Comparison of ENCODE assay signal across 8 cellular contexts in genomic region chr22:41380993-41381328, GRCh38. TPM values are rescaled to one million over a fixed set of nuclear protein-coding genes. Genes with fewer than 3 reads are reported as not detected.
DNase-seq lines count a peak whose midpoint lies in the region; ATAC-seq, FAIRE-seq and TF ChIP-seq lines count a peak whose summit lies in the region.

No MANE protein-coding gene starts in this region.

- TF ChIP-seq CTCF in PC-9 (conservative IDR thresholded peaks at IDR 0.05) = no peak
- no peak for TF ChIP-seq CTCF in H1 (IDR thresholded peaks at IDR 0.05; ENCODE audit: control extremely low read depth in 1 of 3, insufficient read depth in 1 of 3, low read depth in 1 of 3, low read length in 3 of 3)

- H4K20me1 ChIP-seq in PC-9 (ENCODE audit: insufficient read depth) (no peaks in the 10 kb centered on the region), H1 (replicated peaks in 1 of 2; ENCODE audit: control insufficient read depth in 1 of 2, insufficient read depth in 2 of 2, low read length in 2 of 2) (peaks cover 0 to 3% of the 10 kb centered on the region in 2 experiments)

- H3K4me3 ChIP-seq in PC-9 (peak overlapping the region; percentile 85), H1 (ENCODE audit: extremely low read depth in 1 of 4, insufficient read depth in 2 of 4, low read depth in 3 of 4, low read length in 4 of 4) (peak overlapping the region; percentile 51 to 79 (median 58)), muscle layer of colon (ENCODE audit: low read depth in 1 of 2, low read length in 2 of 2) (peak overlapping the region; percentile 44 to 63)

- H3K23ac ChIP-seq in H1 (ENCODE audit: insufficient read length) = no peak overlapping the region

- no peaks in the 10 kb centered on the region; the same call in 1 of the 2 replicates for H3K79me1 ChIP-seq in H1 (ENCODE audit: low read depth, low read length)

- peaks cover 16% of the 10 kb centered on the region for H3F3A ChIP-seq in PC-9 (ENCODE audit: insufficient read depth, low read depth)

- H2BK120ac ChIP-seq in H1 (replicated peaks; ENCODE audit: low read depth, low read length) = peak overlapping the region; percentile 11

- peak overlapping the region; percentile 27 for H4K91ac ChIP-seq in H1 (replicated peaks; ENCODE audit: insufficient read length, low read length)

- H3K9me3 ChIP-seq in PC-9 (ENCODE audit: insufficient read depth, low read depth) (no peaks in the 10 kb centered on the region), H1 (ENCODE audit: insufficient read depth in 2 of 2, low read depth in 1 of 2, low read length in 1 of 2) (no peaks in the 10 kb centered on the region), muscle layer of colon (ENCODE audit: low read length) (no peaks in the 10 kb centered on the region)

- H3K18ac ChIP-seq in H1 (ENCODE audit: extremely low read depth, low read length) = peak overlapping the region; percentile 89

- no peak overlapping the region for H3K56ac ChIP-seq in H1 (replicated peaks; ENCODE audit: insufficient read length, low read depth, low read length)

- peak overlapping the region; percentile 90 for H2BK5ac ChIP-seq in H1 (ENCODE audit: low read depth, low read length)

- TF ChIP-seq POLR2A in H1 (IDR thresholded peaks at IDR 0.05; ENCODE audit: control extremely low read depth in 1 of 2, low read depth in 2 of 2, low read length in 2 of 2) = peak; percentile 75

- H3K4me2 ChIP-seq in PC-9 (peak overlapping the region; percentile 89), H1 (ENCODE audit: insufficient read depth in 1 of 2, low read depth in 2 of 2, low read length in 2 of 2) (peak overlapping the region; percentile 92 to 98)

- 10% methylated on average over 15 of the region's 22 CpGs; no CpG with 5 or more reads in 1 of the 2 experiments for WGBS in H1 (ENCODE audit: extremely low coverage in 1 of 2, insufficient coverage in 1 of 2, insufficient read length in 1 of 2, insufficient replicate concordance in 2 of 2, low coverage in 1 of 2, low lambda C conversion rate in 2 of 2, missing lambda C conversion rate in 1 of 2), 2 experiments

- peak overlapping the region; percentile 98; the same call in 1 of the 2 replicates for H4K8ac ChIP-seq in H1 (ENCODE audit: extremely low read depth, insufficient read depth, low read length)

- CTCF ChIA-PET in PC-9 (lab: Charles Lee) (interaction anchor here (0.6 to 2.2 kb wide), 6 partner anchors 9 to 311 kb away, joined by 3 to 10 read pairs (median 4); no protein-coding TSS in a partner anchor), H1 (lab: Charles Lee; ENCODE audit: partially characterized antibody) (interaction anchor here (0.6 to 1.7 kb wide), 2 partner anchors 61 to 137 kb away, joined by 3 to 6 read pairs; no protein-coding TSS in a partner anchor)

- TF ChIP-seq RAD21 in H1 (IDR thresholded peaks at IDR 0.05 in 1 of 2, conservative IDR thresholded peaks at IDR 0.05 in 1 of 2; ENCODE audit: low read depth in 2 of 2, low read length in 2 of 2) = no peak

- H3K36me3 ChIP-seq in PC-9 (ENCODE audit: low read depth) (no peaks in the 10 kb centered on the region), H1 (ENCODE audit: control insufficient read depth in 2 of 4, insufficient read depth in 4 of 4, low read length in 3 of 4) (no peaks in the 10 kb centered on the region), muscle layer of colon (ENCODE audit: insufficient read depth, low read length) (no peaks in the 10 kb centered on the region)

- peak overlapping the region; percentile 41; the same call in 1 of the 2 replicates for H2AK5ac ChIP-seq in H1 (ENCODE audit: low read depth, low read length)

- peak overlapping the region; percentile 94; the same call in 1 of the 2 replicates for H2BK12ac ChIP-seq in H1 (ENCODE audit: low read depth, low read length)

- H3K27me3 ChIP-seq in PC-9 (ENCODE audit: insufficient read depth, low read depth) (no peaks in the 10 kb centered on the region), H1 (replicated peaks in 1 of 4; ENCODE audit: control insufficient read depth in 3 of 4, extremely low read depth in 1 of 4, insufficient read depth in 3 of 4, low read length in 3 of 4) (no peaks in the 10 kb centered on the region; a peak in 1 of 7 replicates), muscle layer of colon (ENCODE audit: control insufficient read depth in 1 of 2, insufficient read depth in 2 of 2, low read length in 2 of 2) (no peaks in the 10 kb centered on the region)

- no peak for FAIRE-seq in H1 (lab: Jason Lieb, UNC)

- H3K27ac ChIP-seq in PC-9 = peak overlapping the region; percentile 96
- H3K27ac ChIP-seq in H1 (ENCODE audit: low read depth, low read length) = peak overlapping the region; percentile 96
- H3K27ac ChIP-seq in muscle layer of colon (ENCODE audit: low read depth, low read length) = peak overlapping the region; percentile 98

- no TSS peak for BruUV-seq in PC-9 (replicated peaks; lab: Mats Ljungman, UMichigan)

- H2AFZ ChIP-seq in PC-9 (peak overlapping the region; percentile 77), H1 (ENCODE audit: low read length) (no peak overlapping the region)

- ATAC-seq in GM18498 (IDR thresholded peaks at IDR 0.05; ENCODE audit: unreplicated experiment) (peak; percentile 19), HG02943 (IDR thresholded peaks at IDR 0.05; ENCODE audit: low read depth, unreplicated experiment) (peak; percentile 8), HG03025 (IDR thresholded peaks at IDR 0.05; ENCODE audit: low FRiP score, unreplicated experiment) (no peak)

- H3K4me1 ChIP-seq in PC-9 (replicated peaks; ENCODE audit: insufficient read depth) = peaks cover 21% of the 10 kb centered on the region
- H3K4me1 ChIP-seq in H1 (replicated peaks in 1 of 4; ENCODE audit: control insufficient read depth in 3 of 4, insufficient read depth in 4 of 4, low read length in 3 of 4) = peaks cover 2 to 10% (median 5%) of the 10 kb centered on the region in 4 experiments
- H3K4me1 ChIP-seq in muscle layer of colon (ENCODE audit: insufficient read depth, low read length) = peaks cover 23% of the 10 kb centered on the region

- peaks cover 5% of the 10 kb centered on the region; the same call in 1 of the 2 replicates for H3K79me2 ChIP-seq in PC-9 (ENCODE audit: low read depth)
- no peaks in the 10 kb centered on the region; a peak in 1 of 4 replicates for H3K79me2 ChIP-seq in H1 (ENCODE audit: control insufficient read depth in 1 of 2, insufficient read depth in 2 of 2, low read length in 2 of 2)

- peak; percentile 65 for DNase-seq in A172 (ENCODE audit: low spot score)
- peak in 1 of 2 experiments; percentile 80 for DNase-seq in PC-9
- DNase-seq in H1 (ENCODE audit: low read depth in 1 of 2, low spot score in 2 of 2) = no peak
- no peak for DNase-seq in stimulated activated CD4-positive, alpha-beta T cell treated with anti-CD3 and anti-CD28 coated beads, Interleukin-15, amount 100 ng/mL, for 24 hours

- POLR2A ChIA-PET in PC-9 (lab: Charles Lee; ENCODE audit: unreplicated experiment) = interaction anchor here (0.6 to 1.9 kb wide), 14 partner anchors 7 to 705 kb away, joined by 3 to 37 read pairs (median 4); partner anchors contain the start of genes TOB2 and ZC3H7B
- POLR2A ChIA-PET in H1 (lab: Charles Lee; ENCODE audit: partially characterized antibody) = interaction anchor here (0.5 to 7.5 kb wide), 37 partner anchors 13 to 1193 kb away, joined by 3 to 129 read pairs (median 5); partner anchors contain the start of genes ACO2, DESI1, PHF5A and PMM1

- H3K23me2 ChIP-seq in H1 (ENCODE audit: low read depth, low read length) = peaks cover 9% of the 10 kb centered on the region

- no peak overlapping the region for H3K14ac ChIP-seq in H1 (ENCODE audit: insufficient read length)

- no peaks in the 10 kb centered on the region for H3K9me2 ChIP-seq in PC-9 (ENCODE audit: insufficient read depth)

- intact Hi-C loops in PC-9 (cut with micrococcal nuclease; ENCODE audit: unreplicated experiment) = loop anchor here (1.0 to 5.0 kb wide), 6 partner anchors 14 to 290 kb away; partner anchors contain the start of genes RANGAP1 and ZC3H7B

- no peak overlapping the region for H2BK15ac ChIP-seq in H1 (ENCODE audit: low read length)

- H3K9ac ChIP-seq in H1 (replicated peaks in 1 of 4; ENCODE audit: extremely low read depth in 1 of 4, low read depth in 3 of 4, low read length in 3 of 4) (peak overlapping the region; percentile 66 to 94 (median 86)), muscle layer of colon (ENCODE audit: low read length) (peak overlapping the region; percentile 50)

- H2BK20ac ChIP-seq in H1 (ENCODE audit: low read length) = no peak overlapping the region

- no peak for TF ChIP-seq EP300 in H1 (IDR thresholded peaks at IDR 0.05; ENCODE audit: borderline replicate concordance in 1 of 2, low read depth in 2 of 2, low read length in 2 of 2)

- peak overlapping the region; percentile 61 for H3K4ac ChIP-seq in H1 (replicated peaks; ENCODE audit: insufficient read length, low read depth, low read length)

- H4K5ac ChIP-seq in H1 (ENCODE audit: insufficient read length, low read depth, low read length) = peak overlapping the region; percentile 68

TF ChIP-seq in H1, 55 proteins besides CTCF, POLR2A, EP300 and RAD21:
- TF ChIP-seq SAP30 (IDR thresholded peaks at IDR 0.05; ENCODE audit: insufficient read depth, insufficient replicate concordance, low read length) (no peak), KDM4A (IDR thresholded peaks at IDR 0.05; ENCODE audit: low read depth, low read length, severe bottlenecking) (peak; percentile 81), SIRT6 (IDR thresholded peaks at IDR 0.05; ENCODE audit: low read length) (no peak), RBBP5 (IDR thresholded peaks at IDR 0.05; ENCODE audit: borderline replicate concordance, low read depth, low read length) (peak; percentile 46; the same call in 1 of the 2 replicates), TAF1 (IDR thresholded peaks at IDR 0.05; ENCODE audit: low read depth, low read length) (peak; percentile 69; the same call in 1 of the 2 replicates), PHF8 (conservative IDR thresholded peaks at IDR 0.05; ENCODE audit: low read depth, low read length) (peak; percentile 76), POLR2AphosphoS5 (IDR thresholded peaks at IDR 0.05; ENCODE audit: low read depth, low read length) (peak; percentile 62; the same call in 1 of the 2 replicates), BACH1 (IDR thresholded peaks at IDR 0.05; ENCODE audit: low read length) (peak; percentile 17; the same call in 1 of the 2 replicates)

RNA-seq across cellular contexts. Expression of gene TEF, which starts 0.8 kb away (rescaled TPM):
- 4.4 and 5.9 TPM in 2 replicates for total RNA-seq in A172 (2014; rRNA removed; shearing (Covaris generic))
- total RNA-seq in PC-9 (2021) = 19.4 and 28.2 TPM in 2 replicates
- 7.4 and 8.9 TPM in 2 replicates for total RNA-seq in H1 (2021; fragmentation: NEBNext Ultra II Directional; extraction: Animal tissue kit (Norgen Biotek cat#: 25700))
- 9.0 and 14.3 TPM in 2 replicates for polyA plus RNA-seq in H1 (2011; rRNA removed)
- polyA plus RNA-seq in H1 (2011; cell fraction: cytosol; rRNA removed) = 15.4 TPM
- polyA plus RNA-seq in H1 (2011; cell fraction: nucleus; rRNA removed) = 16.9 TPM
- polyA plus RNA-seq in H1 (2012, experiment 1 of 2) = 4.2 to 9.7 TPM (median 7.2 TPM) in 4 replicates
- 6.6 TPM for polyA plus RNA-seq in H1 (2012, experiment 2 of 2)
- polyA plus RNA-seq in H1 (2013, experiment 1 of 2) = 3.7 TPM
- 2.6 TPM for polyA plus RNA-seq in H1 (2013, experiment 2 of 2)
- 22.9 and 32.1 TPM in 2 replicates for polyA minus RNA-seq in H1 (2011; rRNA and poly(A)+ RNA removed)
- 7.9 TPM for polyA minus RNA-seq in H1 (2011; cell fraction: cytosol; rRNA and poly(A)+ RNA removed)
- 5.2 TPM for polyA minus RNA-seq in H1 (2011; cell fraction: nucleus; rRNA and poly(A)+ RNA removed)
